23 cellular contexts compared by ENCODE assay signal in the genomic region with DNA sequence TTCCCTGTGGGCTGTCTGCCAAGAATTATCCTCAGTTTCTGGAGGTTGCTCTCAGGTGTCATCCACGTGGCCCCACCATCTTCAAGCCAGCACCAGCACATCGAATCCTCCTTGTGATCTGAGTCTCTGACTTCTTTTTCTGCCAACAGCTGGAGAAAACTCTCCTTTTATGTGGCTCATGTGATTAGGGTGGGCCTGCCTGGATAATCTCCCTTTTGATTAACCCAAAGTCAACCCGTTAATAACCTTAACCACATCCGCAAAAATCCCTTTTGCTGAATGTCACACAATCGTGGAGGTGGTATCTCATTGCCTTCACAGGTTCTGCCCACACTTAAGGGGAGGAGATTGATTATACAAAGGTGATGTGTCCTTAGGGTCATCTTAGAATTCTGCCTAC.
"Had no signal": no experiment of that assay in that cellular context is flagged by ENCODE, and none has a peak within 500 bp of the region (broad histone marks: within the 10 kb centered on the region; RNA-seq: fewer than 3 reads in every experiment).

No MANE protein-coding gene starts in this region.

- H3K4me3 Mint-ChIP-seq: IgD-negative memory B cell had no signal

- H3K4me3 ChIP-seq: MG63, PC-9, Peyer's patch, SJCRH30 had no signal

- H3K27me3 Mint-ChIP-seq: IgD-negative memory B cell had no signal

- H3K27ac ChIP-seq: PC-9, Peyer's patch, SJCRH30 had no signal

- H3K9me3 ChIP-seq: MG63, Peyer's patch had no signal

- DNase-seq: Karpas-422, KG1, MG63, NCI-H1092, NCI-H1105 treated with DMSO at 0.1 percent for 48 hours, NCI-H1417 treated with DMSO at 0.1 percent for 48 hours, NCI-H146, NCI-H1694 treated with DMSO at 0.1 percent for 48 hours, NCI-H1930, NCI-H2081, NCI-H2107, NCI-H2227 treated with DMSO at 0.1 percent for 48 hours, NCI-H446 treated with DMSO at 0.1 percent for 48 hours, NCI-H510A treated with DMSO at 0.1 percent for 48 hours, NCI-H526, OCI-M1, PC-9, Peyer's patch, SHP77 treated with DMSO at 0.1 percent for 48 hours, SJCRH30 had no signal

- H3K4me1 Mint-ChIP-seq: IgD-negative memory B cell had no signal

- H3K4me2 ChIP-seq: PC-9 had no signal

- H3K27ac Mint-ChIP-seq: IgD-negative memory B cell had no signal

- ATAC-seq: Right ventricle myocardium inferior, SK-N-SH treated with all-trans-retinoic acid at 6 μM for 48 hours had no signal

- H3K9me3 Mint-ChIP-seq: IgD-negative memory B cell had no signal

- H3K27me3 ChIP-seq: MG63, Peyer's patch had no signal

- H3K4me1 ChIP-seq: Peyer's patch, SJCRH30 had no signal
